Comparison of ENCODE assay signal across 8 cellular contexts in the genomic region with DNA sequence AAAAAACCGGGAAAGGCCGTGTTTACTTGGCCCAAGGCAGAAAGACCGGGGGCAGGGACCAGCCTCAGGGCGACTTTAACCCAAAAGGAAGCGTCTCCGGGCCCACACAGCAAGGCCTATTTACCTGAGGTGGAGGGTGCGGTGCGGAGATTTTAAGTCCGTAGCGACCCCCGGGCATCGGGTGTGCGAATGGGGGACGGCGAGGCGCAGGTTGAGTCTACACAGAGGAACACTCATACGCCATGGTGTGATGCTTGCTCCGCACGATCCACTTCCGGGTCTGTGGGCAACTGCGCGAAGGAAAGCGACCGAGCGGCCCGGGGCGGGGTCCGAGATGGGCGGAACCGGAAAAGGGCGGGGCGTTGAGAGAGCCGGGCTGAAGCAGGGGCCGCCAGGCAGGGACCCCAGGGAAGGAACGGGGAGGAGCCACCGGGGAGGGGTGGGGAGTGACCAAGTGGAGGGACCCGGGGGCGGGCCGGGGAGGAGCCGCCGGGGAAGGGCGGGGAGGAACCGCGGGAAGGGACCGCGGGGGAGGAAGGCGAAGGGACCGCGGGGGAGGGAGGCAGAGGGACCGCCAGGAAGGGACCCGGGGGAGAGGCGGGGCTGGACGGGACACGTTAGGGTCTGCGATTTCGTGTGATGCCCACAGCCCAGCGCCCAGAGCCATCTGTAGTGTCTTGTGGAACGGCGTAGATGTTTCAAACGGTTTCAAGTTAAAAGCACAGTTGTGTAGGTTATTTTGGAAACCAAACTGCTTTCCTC. TPM values are rescaled to one million over a fixed set of nuclear protein-coding genes. Genes with fewer than 3 reads are reported as not detected.
A peak's percentile ranks its signal among the peaks of the same experiment; 100 is the strongest.
DNase-seq lines count a peak whose midpoint lies in the region; ATAC-seq and TF ChIP-seq lines count a peak whose summit lies in the region.

TSS of gene ZNF160 (minus strand) at position 282 of the 762 bp plus-strand sequence. CDS start 17,146 bp downstream, outside the sequence.

- no peak for TF ChIP-seq CTCF in left lung (IDR thresholded peaks at IDR 0.05)

- peak within 1 kb of the TSS; percentile 88 for H3K9ac ChIP-seq in BLaER1

- H3K4me2 ChIP-seq in BLaER1: peak within 1 kb of the TSS; percentile 98

- H4K20me1 ChIP-seq in BLaER1: peaks cover 43% of the 10 kb centered on the region

- H3K27ac ChIP-seq in BLaER1: peak within 1 kb of the TSS; percentile 89
- peak within 1 kb of the TSS; percentile 89 for H3K27ac ChIP-seq in left lung

- peaks cover 3% of the 10 kb centered on the region; the same call in 1 of the 2 replicates for H3K9me3 ChIP-seq in BLaER1
- H3K9me3 ChIP-seq in left lung: peaks cover 0 to 9% of the 10 kb centered on the region in 2 donors

- intact Hi-C loops in left lung (cut with DNase I): no loop called here

- peak; percentile 97 for ATAC-seq in GM19324 (IDR thresholded peaks at IDR 0.05; ENCODE audit: low FRiP score, unreplicated experiment)
- peak; percentile 75 for ATAC-seq in HG03469 (IDR thresholded peaks at IDR 0.05; ENCODE audit: unreplicated experiment)
- peak; percentile 100 for ATAC-seq in left lung

- H3K36me3 ChIP-seq in BLaER1 (peaks cover 29% of the 10 kb centered on the region), left lung (peaks cover 0 to 20% of the 10 kb centered on the region in 2 donors)

- DNase-seq in NCI-H748 (lab: John Stamatoyannopoulos, UW; ENCODE audit: unreplicated experiment) (peak; percentile 98), dermis blood vessel endothelial cell (peak; percentile 97), left lung (peak; percentile 99 to 100)
- peak; percentile 99 for DNase-seq in activated CD4-positive, alpha-beta T cell treated with anti-CD3 and anti-CD28 coated beads, Interleukin-2, amount 50 U/mL, for 4 hours
- peak; percentile 98 to 99 for DNase-seq in stimulated activated CD4-positive, alpha-beta T cell treated with anti-CD3 and anti-CD28 coated beads, Interleukin-2, amount 100 ng/mL, for 48 hours

- H3K4me3 ChIP-seq in BLaER1: peak within 1 kb of the TSS; percentile 79
- H3K4me3 ChIP-seq in left lung: peak within 1 kb of the TSS; percentile 77 to 82

- H3K4me1 ChIP-seq in BLaER1: peaks cover 32% of the 10 kb centered on the region
- peaks cover 16 to 25% of the 10 kb centered on the region in 2 donors for H3K4me1 ChIP-seq in left lung

- H3K27me3 ChIP-seq in BLaER1 (no peaks in the 10 kb centered on the region), left lung (no peaks in the 10 kb centered on the region)

RNA-seq across cellular contexts. Expression of gene ZNF160, which starts in this region (rescaled TPM):
- total RNA-seq in dermis blood vessel endothelial cell (25.5 and 29.3 TPM in 2 replicates), left lung (10 to 100 TPM; 23.2 to 25.4 TPM)

Comparison
In these comparisons a context has a peak if more than half of its experiments do, and no peak if none do; other contexts are left out.
1. Peak in every context shown above with its lines: DNase-seq, ATAC-seq, H3K4me3 ChIP-seq and H3K27ac ChIP-seq.